In the genomic region with DNA sequence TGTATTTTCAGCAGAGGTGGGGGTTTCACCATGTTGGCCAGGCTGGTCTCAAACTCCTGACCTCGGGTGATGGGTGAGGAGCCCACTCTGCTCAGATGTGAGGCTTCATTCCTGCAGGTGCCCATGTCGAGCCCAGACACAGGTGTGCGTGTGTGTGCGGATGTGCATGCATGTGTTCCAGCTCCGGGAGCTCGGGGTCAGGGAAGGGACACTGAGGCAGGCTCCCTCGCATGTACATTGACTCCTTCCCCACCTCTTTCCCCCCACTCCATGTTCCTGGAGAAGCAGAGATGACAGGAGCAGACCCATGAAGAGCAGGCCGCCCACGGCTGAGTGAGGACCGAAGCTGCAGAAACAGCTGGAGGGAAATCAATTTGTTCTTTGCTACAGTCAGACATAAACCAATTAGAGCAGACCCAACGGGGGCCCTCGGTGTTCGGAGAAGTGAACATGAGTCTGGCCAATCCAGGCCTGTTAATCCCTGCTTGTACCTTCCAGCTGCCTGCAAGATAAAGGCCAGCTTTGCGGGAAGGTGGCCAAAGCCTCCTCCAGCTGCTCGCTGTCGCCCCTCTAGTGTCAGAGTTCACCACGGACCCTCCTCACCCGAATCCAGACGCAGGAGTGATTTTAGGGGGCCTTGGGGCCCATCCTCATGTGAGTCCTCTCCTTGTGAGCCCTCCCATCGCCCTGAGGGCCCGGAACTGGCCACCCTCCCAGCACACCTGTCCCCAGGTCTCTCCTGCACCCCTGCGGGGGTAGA, we compare ENCODE assay signal across 22 cellular contexts.
A peak's percentile ranks its signal among the peaks of the same experiment; 100 is the strongest.
DNase-seq lines count a peak whose midpoint lies in the region; ATAC-seq, FAIRE-seq and TF ChIP-seq lines count a peak whose summit lies in the region.
"Had no signal": no experiment of that assay in that cellular context is flagged by ENCODE, and none has a peak within 500 bp of the region (broad histone marks: within the 10 kb centered on the region; RNA-seq: fewer than 3 reads in every experiment).

No MANE protein-coding gene starts in this region.

- peak; percentile 2 for DNase-seq in activated CD4-positive, alpha-beta memory T cell treated with anti-CD3 and anti-CD28 coated beads, Interleukin-2, amount 10 ng/mL, durations not matched to agents 7 days and 5 days
- no peak for DNase-seq in activated CD4-positive, alpha-beta memory T cell treated with anti-CD3 and anti-CD28 coated beads for 36 hours
- DNase-seq in NT2/D1 (ENCODE audit: low read depth, low spot score) (no peak), hepatocyte (ENCODE audit: low spot score) (peak; percentile 51), type B pancreatic cell (ENCODE audit: extremely low spot score, unreplicated experiment) (peak; percentile 37), HTR-8/SVneo (ENCODE audit: insufficient read length, low spot score) (no peak), NCI-H1930 (lab: John Stamatoyannopoulos, UW) (no peak)
- DNase-seq: activated CD4-positive, CD25-positive, alpha-beta regulatory T cell treated with anti-CD3 and anti-CD28 coated beads, Interleukin-2, amount 50 U/mL, for 72 hours; CD4-positive, alpha-beta memory T cell; HFFc6; lower lobe of right lung; naive B cell; NCI-H1417 treated with DMSO at 0.1 percent for 48 hours; SIG-M5; stimulated activated CD4-positive, alpha-beta T cell treated with anti-CD3 and anti-CD28 coated beads, Interleukin-12 subunit alpha, Interleukin-12 subunit beta, amount 100 ng/mL, for 4 hours; thyroid gland had no signal

- peak overlapping the region; percentile 85 for H3K27ac ChIP-seq in hepatocyte
- H3K27ac ChIP-seq: epithelial cell of prostate, lower lobe of right lung, prostate gland, thyroid gland had no signal

- peaks cover 15% of the 10 kb centered on the region for H3K4me1 ChIP-seq in NT2/D1 (ENCODE audit: insufficient read depth, insufficient read length)
- peaks cover 54% of the 10 kb centered on the region for H3K4me1 ChIP-seq in hepatocyte (ENCODE audit: insufficient read depth)
- H3K4me1 ChIP-seq: lower lobe of right lung, prostate gland, thyroid gland had no signal

- no peak overlapping the region for H3K27ac Mint-ChIP-seq in activated CD4-positive, alpha-beta memory T cell treated with anti-CD3 and anti-CD28 coated beads, Interleukin-2, amount 10 ng/mL, durations not matched to agents 7 days and 5 days
- H3K27ac Mint-ChIP-seq in activated CD4-positive, alpha-beta memory T cell treated with anti-CD3 and anti-CD28 coated beads for 36 hours, result no peak overlapping the region
- no peak overlapping the region for H3K27ac Mint-ChIP-seq in type B pancreatic cell
- H3K27ac Mint-ChIP-seq: activated naive CD4-positive, alpha-beta T cell treated with anti-CD3 and anti-CD28 coated beads, Interleukin-2, amount 50 U/mL, for 24 hours; CD4-positive, alpha-beta memory T cell; HFFc6; naive B cell; T-helper 2 cell treated with Interferon-gamma antibody and Interleukin-4, amounts not matched to agents 5 μg/mL and 100 μg/mL, for 36 hours had no signal

- H4K20me1 ChIP-seq in hepatocyte (ENCODE audit: insufficient read depth, poor library complexity, severe bottlenecking), result no peaks in the 10 kb centered on the region

- H3K27me3 ChIP-seq in NT2/D1 (ENCODE audit: insufficient read depth, insufficient read length) (no peaks in the 10 kb centered on the region), hepatocyte (no peaks in the 10 kb centered on the region)
- H3K27me3 ChIP-seq: thyroid gland had no signal

- peak overlapping the region; percentile 38 for H3K4me2 ChIP-seq in hepatocyte

- H3K36me3 ChIP-seq in NT2/D1 (ENCODE audit: insufficient read depth, insufficient read length, low read length) (no peaks in the 10 kb centered on the region), hepatocyte (replicated peaks; ENCODE audit: insufficient read depth, low read depth) (no peaks in the 10 kb centered on the region)
- H3K36me3 ChIP-seq: lower lobe of right lung, prostate gland, thyroid gland had no signal

- H3K9ac ChIP-seq in NT2/D1 (ENCODE audit: insufficient read length, low read depth), result peak overlapping the region; percentile 17

- H3K4me3 ChIP-seq in NT2/D1 (ENCODE audit: insufficient read length, low read depth) (no peak overlapping the region), hepatocyte (no peak overlapping the region)
- H3K4me3 ChIP-seq: lower lobe of right lung, prostate gland, thyroid gland had no signal

- no peaks in the 10 kb centered on the region for H3K9me3 ChIP-seq in NT2/D1 (ENCODE audit: insufficient read depth, low read length)
- no peaks in the 10 kb centered on the region for H3K9me3 ChIP-seq in hepatocyte (ENCODE audit: low read depth)
- H3K9me3 ChIP-seq: lower lobe of right lung, prostate gland, thyroid gland had no signal

- peaks cover 4% of the 10 kb centered on the region for H3K4me1 Mint-ChIP-seq in activated CD4-positive, alpha-beta memory T cell treated with anti-CD3 and anti-CD28 coated beads, Interleukin-2, amount 10 ng/mL, durations not matched to agents 7 days and 5 days
- no peaks in the 10 kb centered on the region for H3K4me1 Mint-ChIP-seq in activated CD4-positive, alpha-beta memory T cell treated with anti-CD3 and anti-CD28 coated beads for 36 hours (ENCODE audit: low read depth)
- H3K4me1 Mint-ChIP-seq in type B pancreatic cell (ENCODE audit: unreplicated experiment), result peaks cover 18% of the 10 kb centered on the region
- H3K4me1 Mint-ChIP-seq: activated naive CD4-positive, alpha-beta T cell treated with anti-CD3 and anti-CD28 coated beads, Interleukin-2, amount 50 U/mL, for 24 hours; CD4-positive, alpha-beta memory T cell had no signal

- no peak for FAIRE-seq in HTR-8/SVneo (lab: Jason Lieb, UNC)
- FAIRE-seq: A204.1 had no signal

- H3K4me3 Mint-ChIP-seq in activated CD4-positive, alpha-beta memory T cell treated with anti-CD3 and anti-CD28 coated beads, Interleukin-2, amount 10 ng/mL, durations not matched to agents 7 days and 5 days, result no peak overlapping the region
- no peak overlapping the region for H3K4me3 Mint-ChIP-seq in activated CD4-positive, alpha-beta memory T cell treated with anti-CD3 and anti-CD28 coated beads for 36 hours
- no peak overlapping the region for H3K4me3 Mint-ChIP-seq in type B pancreatic cell
- H3K4me3 Mint-ChIP-seq: activated naive CD4-positive, alpha-beta T cell treated with anti-CD3 and anti-CD28 coated beads, Interleukin-2, amount 50 U/mL, for 24 hours; CD4-positive, alpha-beta memory T cell; HFFc6; naive B cell; T-helper 2 cell treated with Interferon-gamma antibody and Interleukin-4, amounts not matched to agents 5 μg/mL and 100 μg/mL, for 36 hours had no signal

- H3K79me2 ChIP-seq in hepatocyte, result no peaks in the 10 kb centered on the region

- POLR2A ChIA-PET in activated CD4-positive, alpha-beta memory T cell treated with anti-CD3 and anti-CD28 coated beads, Interleukin-2, amount 10 ng/mL, durations not matched to agents 7 days and 5 days (lab: Charles Lee), result no interaction called here
- POLR2A ChIA-PET in activated CD4-positive, alpha-beta memory T cell treated with anti-CD3 and anti-CD28 coated beads for 36 hours (lab: Charles Lee), result no interaction called here

- H3K9me3 Mint-ChIP-seq in activated CD4-positive, alpha-beta memory T cell treated with anti-CD3 and anti-CD28 coated beads, Interleukin-2, amount 10 ng/mL, durations not matched to agents 7 days and 5 days, result no peaks in the 10 kb centered on the region
- no peaks in the 10 kb centered on the region for H3K9me3 Mint-ChIP-seq in activated CD4-positive, alpha-beta memory T cell treated with anti-CD3 and anti-CD28 coated beads for 36 hours
- H3K9me3 Mint-ChIP-seq in type B pancreatic cell, result no peaks in the 10 kb centered on the region
- H3K9me3 Mint-ChIP-seq: activated naive CD4-positive, alpha-beta T cell treated with anti-CD3 and anti-CD28 coated beads, Interleukin-2, amount 50 U/mL, for 24 hours; HFFc6; T-helper 2 cell treated with Interferon-gamma antibody and Interleukin-4, amounts not matched to agents 5 μg/mL and 100 μg/mL, for 36 hours had no signal

- ATAC-seq in HG03135 (IDR thresholded peaks at IDR 0.05; ENCODE audit: unreplicated experiment), result no peak
- ATAC-seq: lower lobe of right lung had no signal

- intact Hi-C loops in activated CD4-positive, alpha-beta memory T cell treated with anti-CD3 and anti-CD28 coated beads for 36 hours (cut with micrococcal nuclease), result no loop called here

- 75% methylated on average over 22 of the region's 22 CpGs for WGBS in hepatocyte (ENCODE audit: low lambda C conversion rate, missing lambda C conversion rate)

- H2AFZ ChIP-seq in hepatocyte, result no peak overlapping the region

- no peaks in the 10 kb centered on the region for H3K9me2 ChIP-seq in hepatocyte (replicated peaks; ENCODE audit: insufficient read depth)

- no peaks in the 10 kb centered on the region for H3K36me3 Mint-ChIP-seq in activated CD4-positive, alpha-beta memory T cell treated with anti-CD3 and anti-CD28 coated beads, Interleukin-2, amount 10 ng/mL, durations not matched to agents 7 days and 5 days (ENCODE audit: low read depth)
- no peaks in the 10 kb centered on the region for H3K36me3 Mint-ChIP-seq in activated CD4-positive, alpha-beta memory T cell treated with anti-CD3 and anti-CD28 coated beads for 36 hours
- no peaks in the 10 kb centered on the region for H3K36me3 Mint-ChIP-seq in type B pancreatic cell
- H3K36me3 Mint-ChIP-seq: activated naive CD4-positive, alpha-beta T cell treated with anti-CD3 and anti-CD28 coated beads, Interleukin-2, amount 50 U/mL, for 24 hours; CD4-positive, alpha-beta memory T cell; naive B cell had no signal

- no peaks in the 10 kb centered on the region for H3K27me3 Mint-ChIP-seq in activated CD4-positive, alpha-beta memory T cell treated with anti-CD3 and anti-CD28 coated beads, Interleukin-2, amount 10 ng/mL, durations not matched to agents 7 days and 5 days
- peaks cover 11% of the 10 kb centered on the region for H3K27me3 Mint-ChIP-seq in activated CD4-positive, alpha-beta memory T cell treated with anti-CD3 and anti-CD28 coated beads for 36 hours
- H3K27me3 Mint-ChIP-seq in type B pancreatic cell, result peaks cover 6% of the 10 kb centered on the region
- H3K27me3 Mint-ChIP-seq: activated naive CD4-positive, alpha-beta T cell treated with anti-CD3 and anti-CD28 coated beads, Interleukin-2, amount 50 U/mL, for 24 hours; naive B cell had no signal

- CTCF ChIA-PET in activated CD4-positive, alpha-beta memory T cell treated with anti-CD3 and anti-CD28 coated beads, Interleukin-2, amount 10 ng/mL, durations not matched to agents 7 days and 5 days (lab: Charles Lee), result no interaction called here
- CTCF ChIA-PET in activated CD4-positive, alpha-beta memory T cell treated with anti-CD3 and anti-CD28 coated beads for 36 hours (lab: Charles Lee), result no interaction called here

- TF ChIP-seq CTCF in hepatocyte (IDR thresholded peaks at IDR 0.05; ENCODE audit: poor library complexity), result no peak
- no peak for TF ChIP-seq CTCF in type B pancreatic cell (conservative IDR thresholded peaks at IDR 0.05)

Comparison
In these comparisons a context has a peak if more than half of its experiments do, and no peak if none do; other contexts are left out.
1. DNase-seq: peak in activated CD4-positive, alpha-beta memory T cell treated with anti-CD3 and anti-CD28 coated beads, Interleukin-2, amount 10 ng/mL, durations not matched to agents 7 days and 5 days (single experiment), hepatocyte (single experiment) and type B pancreatic cell (single experiment); none in activated CD4-positive, alpha-beta memory T cell treated with anti-CD3 and anti-CD28 coated beads for 36 hours (single experiment), NT2/D1 (single experiment), HTR-8/SVneo (single experiment) and NCI-H1930 (0 of 2).